Comparison of ENCODE assay signal across 18 cellular contexts in genomic region chr2:53150146-53150545, GRCh38.
DNase-seq lines count a peak whose midpoint lies in the region; ATAC-seq and TF ChIP-seq lines count a peak whose summit lies in the region.
"Had no signal": no experiment of that assay in that cellular context is flagged by ENCODE, and none has a peak within 500 bp of the region (broad histone marks: within the 10 kb centered on the region; RNA-seq: fewer than 3 reads in every experiment).

No MANE protein-coding gene starts in this region.

- H2AFZ ChIP-seq in mesenchymal stem cell (ENCODE audit: low read depth, low read length): no peak overlapping the region

- H3K9me3 ChIP-seq in mesenchymal stem cell (ENCODE audit: control insufficient read depth, low read length) (no peaks in the 10 kb centered on the region), psoas muscle (peaks cover 3% of the 10 kb centered on the region), BE2C (no peaks in the 10 kb centered on the region)
- H3K9me3 ChIP-seq: A549; BLaER1 treated with 17β-estradiol and CSF1 and Interleukin-3, amounts not matched to agents 10 nM and 100 nM had no signal

- no peaks in the 10 kb centered on the region for H3K79me1 ChIP-seq in mesenchymal stem cell (replicated peaks; ENCODE audit: low read length, poor library complexity, severe bottlenecking)

- H3K18ac ChIP-seq in mesenchymal stem cell (ENCODE audit: low read depth in 1 of 2, low read length in 2 of 2): no peak overlapping the region

- H4K91ac ChIP-seq in mesenchymal stem cell (ENCODE audit: low read length): no peak overlapping the region

- no peak overlapping the region for H2AK5ac ChIP-seq in mesenchymal stem cell (ENCODE audit: low read length, severe bottlenecking)

- no peaks in the 10 kb centered on the region for H3K36me3 ChIP-seq in mesenchymal stem cell (ENCODE audit: control insufficient read depth in 1 of 2, insufficient read depth in 2 of 2, low read depth in 1 of 2, low read length in 2 of 2)
- H3K36me3 ChIP-seq in psoas muscle (ENCODE audit: insufficient read depth in 1 of 2, low read depth in 1 of 2): no peaks in the 10 kb centered on the region
- no peaks in the 10 kb centered on the region for H3K36me3 ChIP-seq in BE2C
- H3K36me3 ChIP-seq: BLaER1 treated with 17β-estradiol and CSF1 and Interleukin-3, amounts not matched to agents 10 nM and 100 nM had no signal

- intact Hi-C loops in psoas muscle (cut with DNase I): no loop called here

- H3K23ac ChIP-seq in mesenchymal stem cell (ENCODE audit: low read length in 2 of 2): no peak overlapping the region

- TF ChIP-seq CTCF in epithelial cell of proximal tubule (conservative IDR thresholded peaks at IDR 0.05; ENCODE audit: low read depth, low read length) (no peak), psoas muscle (IDR thresholded peaks at IDR 0.05) (no peak), BE2C (IDR thresholded peaks at IDR 0.05; ENCODE audit: low read depth, low read length) (no peak)

- ATAC-seq in psoas muscle: no peak
- ATAC-seq: A549; CD8-positive, alpha-beta T cell; HepG2 had no signal

- no peaks in the 10 kb centered on the region for H3K27me3 ChIP-seq in mesenchymal stem cell (ENCODE audit: control insufficient read depth in 1 of 2, insufficient read depth in 1 of 2, low read length in 2 of 2)
- H3K27me3 ChIP-seq in psoas muscle (ENCODE audit: insufficient read depth in 3 of 3, low read length in 2 of 3): no peaks in the 10 kb centered on the region
- no peaks in the 10 kb centered on the region for H3K27me3 ChIP-seq in BE2C
- H3K27me3 ChIP-seq: BLaER1 treated with 17β-estradiol and CSF1 and Interleukin-3, amounts not matched to agents 10 nM and 100 nM had no signal

- no peak overlapping the region for H3K14ac ChIP-seq in mesenchymal stem cell (ENCODE audit: low read length in 2 of 2)

- no peak overlapping the region for H2BK120ac ChIP-seq in mesenchymal stem cell (ENCODE audit: low read depth, low read length)

- H3K27ac ChIP-seq in mesenchymal stem cell (ENCODE audit: low read length, poor library complexity, severe bottlenecking) (peak overlapping the region; percentile 73), psoas muscle (no peak overlapping the region)
- H3K27ac ChIP-seq: 22Rv1; A549; BLaER1 treated with 17β-estradiol and CSF1 and Interleukin-3, amounts not matched to agents 10 nM and 100 nM had no signal

- H3K4me1 ChIP-seq in mesenchymal stem cell (ENCODE audit: control insufficient read depth, insufficient read depth, low read depth, low read length) (no peaks in the 10 kb centered on the region), psoas muscle (no peaks in the 10 kb centered on the region), BE2C (no peaks in the 10 kb centered on the region)
- H3K4me1 ChIP-seq: A549 had no signal

- H2BK12ac ChIP-seq in mesenchymal stem cell (ENCODE audit: low read length in 2 of 2): no peak overlapping the region

- H3K4me3 ChIP-seq in epithelial cell of proximal tubule (ENCODE audit: low read depth, low read length) (no peak overlapping the region), mesenchymal stem cell (ENCODE audit: insufficient read depth in 1 of 2, low read depth in 1 of 2, low read length in 2 of 2) (no peak overlapping the region), psoas muscle (no peak overlapping the region), BE2C (ENCODE audit: low read depth, low read length) (no peak overlapping the region)
- H3K4me3 ChIP-seq: A549; BLaER1 treated with 17β-estradiol and CSF1 and Interleukin-3, amounts not matched to agents 10 nM and 100 nM had no signal

- H3K4me2 ChIP-seq in mesenchymal stem cell (ENCODE audit: low read length, poor library complexity, severe bottlenecking): no peak overlapping the region
- H3K4me2 ChIP-seq: A549 had no signal

- H3K4ac ChIP-seq in mesenchymal stem cell (ENCODE audit: low read depth in 1 of 2, low read length in 2 of 2): no peak overlapping the region

- DNase-seq in DMS53 (lab: John Stamatoyannopoulos, UW): peak; percentile 7
- no peak for DNase-seq in DMS53 treated with DMSO at 0.1 percent for 48 hours (lab: John Stamatoyannopoulos, UW; ENCODE audit: unreplicated experiment)
- DNase-seq in epithelial cell of proximal tubule (ENCODE audit: low read depth): peak; percentile 7
- DNase-seq in mesenchymal stem cell: no peak
- DNase-seq in psoas muscle: no peak
- DNase-seq in BE2C: no peak
- DNase-seq in UCSD-AML1 (lab: John Stamatoyannopoulos, UW; ENCODE audit: unreplicated experiment): no peak
- DNase-seq in mucosa of gallbladder (ENCODE audit: low spot score): no peak
- DNase-seq: CD8-positive, alpha-beta T cell; COR-L47; DMS 273 treated with DMSO at 0.1 percent for 48 hours; DMS79; GDM1; H9 had no signal

- H3K9ac ChIP-seq in mesenchymal stem cell (ENCODE audit: low read length): no peak overlapping the region
- H3K9ac ChIP-seq: BLaER1 treated with 17β-estradiol and CSF1 and Interleukin-3, amounts not matched to agents 10 nM and 100 nM had no signal

- no peak overlapping the region for H2BK5ac ChIP-seq in mesenchymal stem cell (ENCODE audit: low read depth, low read length, poor library complexity, severe bottlenecking)

- no peak overlapping the region for H4K8ac ChIP-seq in mesenchymal stem cell (ENCODE audit: low read length)

- no peak overlapping the region for H2BK15ac ChIP-seq in mesenchymal stem cell (ENCODE audit: low read depth, poor library complexity, severe bottlenecking)

Comparison
In these comparisons a context has a peak if more than half of its experiments do, and no peak if none do; other contexts are left out.
1. DNase-seq: peak in DMS53 (single experiment) and epithelial cell of proximal tubule (single experiment); none in DMS53 treated with DMSO at 0.1 percent for 48 hours (single experiment), mesenchymal stem cell (single experiment), psoas muscle (0 of 2), BE2C (single experiment), UCSD-AML1 (single experiment) and mucosa of gallbladder (single experiment).